Comparison of ENCODE assay signal across 1 cellular context in genomic region chr22:40524392-40525249, GRCh38.
TF ChIP-seq lines count a peak whose summit lies in the region.

No MANE protein-coding gene starts in this region.

TF ChIP-seq in HepG2, 621 proteins besides CTCF, POLR2A, EP300 and RAD21 (continued from another document):
- TF ChIP-seq ZNF326 (CRISPR knock-in tag; IDR thresholded peaks at IDR 0.05; ENCODE audit: borderline replicate concordance) (no peak), ZNF446 (CRISPR knock-in tag; IDR thresholded peaks at IDR 0.05) (no peak), ZBTB3 (CRISPR knock-in tag; IDR thresholded peaks at IDR 0.05; ENCODE audit: borderline replicate concordance, low read depth) (no peak), KAT2B (IDR thresholded peaks at IDR 0.05; ENCODE audit: borderline replicate concordance, low read depth, low read length) (no peak), TFDP2 (CRISPR knock-in tag; IDR thresholded peaks at IDR 0.05) (no peak)
